ENCODE assay signal across 8 cellular contexts in genomic region chr3:51538459-51539290, GRCh38. TPM values are rescaled to one million over a fixed set of nuclear protein-coding genes. Genes with fewer than 3 reads are reported as not detected.
DNase-seq lines count a peak whose midpoint lies in the region; ATAC-seq and TF ChIP-seq lines count a peak whose summit lies in the region.

A gene with protein sequence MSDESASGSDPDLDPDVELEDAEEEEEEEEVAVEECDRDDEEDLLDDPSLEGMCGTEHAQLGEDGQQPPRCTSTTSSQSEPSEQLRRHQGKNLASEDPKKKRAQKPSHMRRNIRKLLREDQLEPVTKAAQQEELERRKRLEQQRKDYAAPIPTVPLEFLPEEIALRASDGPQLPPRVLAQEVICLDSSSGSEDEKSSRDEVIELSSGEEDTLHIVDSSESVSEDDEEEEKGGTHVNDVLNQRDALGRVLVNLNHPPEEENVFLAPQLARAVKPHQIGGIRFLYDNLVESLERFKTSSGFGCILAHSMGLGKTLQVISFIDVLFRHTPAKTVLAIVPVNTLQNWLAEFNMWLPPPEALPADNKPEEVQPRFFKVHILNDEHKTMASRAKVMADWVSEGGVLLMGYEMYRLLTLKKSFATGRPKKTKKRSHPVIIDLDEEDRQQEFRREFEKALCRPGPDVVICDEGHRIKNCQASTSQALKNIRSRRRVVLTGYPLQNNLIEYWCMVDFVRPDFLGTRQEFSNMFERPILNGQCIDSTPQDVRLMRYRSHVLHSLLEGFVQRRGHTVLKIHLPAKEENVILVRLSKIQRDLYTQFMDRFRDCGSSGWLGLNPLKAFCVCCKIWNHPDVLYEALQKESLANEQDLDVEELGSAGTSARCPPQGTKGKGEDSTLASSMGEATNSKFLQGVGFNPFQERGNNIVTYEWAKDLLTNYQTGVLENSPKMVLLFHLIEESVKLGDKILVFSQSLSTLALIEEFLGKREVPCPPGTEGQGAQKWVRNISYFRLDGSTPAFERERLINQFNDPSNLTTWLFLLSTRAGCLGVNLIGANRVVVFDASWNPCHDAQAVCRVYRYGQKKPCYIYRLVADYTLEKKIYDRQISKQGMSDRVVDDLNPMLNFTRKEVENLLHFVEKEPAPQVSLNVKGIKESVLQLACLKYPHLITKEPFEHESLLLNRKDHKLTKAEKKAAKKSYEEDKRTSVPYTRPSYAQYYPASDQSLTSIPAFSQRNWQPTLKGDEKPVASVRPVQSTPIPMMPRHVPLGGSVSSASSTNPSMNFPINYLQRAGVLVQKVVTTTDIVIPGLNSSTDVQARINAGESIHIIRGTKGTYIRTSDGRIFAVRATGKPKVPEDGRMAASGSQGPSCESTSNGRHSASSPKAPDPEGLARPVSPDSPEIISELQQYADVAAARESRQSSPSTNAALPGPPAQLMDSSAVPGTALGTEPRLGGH (N-terminal part only) (plus strand): TSS chr3:51538719. CDS start chr3:51590421, 51,702 bp downstream.

- peak; percentile 4 to 50 for TF ChIP-seq CTCF in brain (conservative IDR thresholded peaks at IDR 0.05)

- H3K27ac Mint-ChIP-seq in brain, result peak within 1 kb of the TSS; percentile 94 to 99 (median 98)

- H3K4me3 Mint-ChIP-seq in brain, result peak within 1 kb of the TSS; percentile 92 to 99 (median 97)

- no peaks in the 10 kb centered on the region for H3K9me3 Mint-ChIP-seq in brain

- DNase-seq in DMS 273 (lab: John Stamatoyannopoulos, UW; ENCODE audit: unreplicated experiment), result peak; percentile 92
- no peak for DNase-seq in DMS 273 treated with DMSO at 0.1 percent for 48 hours (lab: John Stamatoyannopoulos, UW)
- DNase-seq in NCI-H1694 treated with DMSO at 0.1 percent for 48 hours (lab: John Stamatoyannopoulos, UW), result peak; percentile 7
- peak; percentile 86 for DNase-seq in UCSD-AML1 (lab: John Stamatoyannopoulos, UW; ENCODE audit: unreplicated experiment)
- peak; percentile 43 for DNase-seq in skeletal muscle cell (ENCODE audit: low read depth)

- H3K27me3 Mint-ChIP-seq in brain, result peaks cover 6% of the 10 kb centered on the region

- H3K36me3 Mint-ChIP-seq in brain, result peaks cover 10% of the 10 kb centered on the region

- peak within 1 kb of the TSS; percentile 76 for H3K4me3 ChIP-seq in iPS-11a (ENCODE audit: low read depth, low read length)
- H3K4me3 ChIP-seq in skeletal muscle cell (ENCODE audit: low read depth, low read length), result peak within 1 kb of the TSS; percentile 86

- peaks cover 48% of the 10 kb centered on the region for H3K4me1 Mint-ChIP-seq in brain

- peak; percentile 87 for ATAC-seq in HG02759 (IDR thresholded peaks at IDR 0.05; ENCODE audit: unreplicated experiment)

RNA-seq across cellular contexts. Expression of the gene that starts here (rescaled TPM):
- polyA plus RNA-seq in brain (ENCODE audit: insufficient read depth, low read depth, low replicate concordance), result 5.4 TPM
